Comparison of ENCODE assay signal across 10 cellular contexts in the genomic region with DNA sequence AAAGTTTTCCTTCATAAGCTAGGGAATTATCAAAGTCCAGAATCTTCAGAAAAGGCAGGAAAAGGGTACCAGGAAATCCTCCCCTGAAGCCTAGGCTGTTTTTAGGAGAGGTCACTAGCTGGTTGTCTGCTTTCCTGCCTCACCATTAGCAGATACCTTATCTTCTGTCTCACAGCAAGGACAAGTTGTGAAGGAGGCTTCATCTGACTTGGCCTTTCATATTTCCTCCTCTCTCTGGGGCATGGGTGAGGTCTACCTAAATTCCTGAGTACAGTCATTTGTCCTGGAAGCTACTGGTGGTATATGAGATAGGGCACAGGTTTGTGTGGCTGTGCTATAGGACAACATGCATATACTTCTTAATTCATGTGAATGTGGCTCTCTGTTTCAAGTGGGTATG. TPM values are rescaled to one million over a fixed set of nuclear protein-coding genes. Genes with fewer than 3 reads are reported as not detected.
DNase-seq lines count a peak whose midpoint lies in the region; ATAC-seq, FAIRE-seq and TF ChIP-seq lines count a peak whose summit lies in the region.
"Had no signal": no experiment of that assay in that cellular context is flagged by ENCODE, and none has a peak within 500 bp of the region (broad histone marks: within the 10 kb centered on the region; RNA-seq: fewer than 3 reads in every experiment).

No MANE protein-coding gene starts in this region.

- no peaks in the 10 kb centered on the region for H3K9me3 Mint-ChIP-seq in activated CD4-positive, alpha-beta memory T cell treated with anti-CD3 and anti-CD28 coated beads, Interleukin-2, amount 10 ng/mL, durations not matched to agents 7 days and 5 days
- no peaks in the 10 kb centered on the region for H3K9me3 Mint-ChIP-seq in stimulated activated memory B cell treated with anti-CD40 and anti-IgM and Interleukin-4, amounts not matched to agents 10 μg/mL and 1 μg/mL and 100 μg/mL, for 72 hours

- peak overlapping the region in 1 of 2 experiments; percentile 89; a peak in 2 of 4 replicates for H3K4me3 ChIP-seq in SK-N-SH (ENCODE audit: low read depth in 2 of 2, low read length in 1 of 2)
- H3K4me3 ChIP-seq in hepatocyte: peak overlapping the region; percentile 97

- no peak overlapping the region for H3K9ac ChIP-seq in SK-N-SH

- H2AFZ ChIP-seq in SK-N-SH (ENCODE audit: low read depth) (no peak overlapping the region), hepatocyte (no peak overlapping the region)

- H3K36me3 Mint-ChIP-seq in activated CD4-positive, alpha-beta memory T cell treated with anti-CD3 and anti-CD28 coated beads, Interleukin-2, amount 10 ng/mL, durations not matched to agents 7 days and 5 days (ENCODE audit: low read depth): peaks cover 9% of the 10 kb centered on the region
- no peaks in the 10 kb centered on the region for H3K36me3 Mint-ChIP-seq in stimulated activated memory B cell treated with anti-CD40 and anti-IgM and Interleukin-4, amounts not matched to agents 10 μg/mL and 1 μg/mL and 100 μg/mL, for 72 hours

- peaks cover 66% of the 10 kb centered on the region for H3K4me1 Mint-ChIP-seq in activated CD4-positive, alpha-beta memory T cell treated with anti-CD3 and anti-CD28 coated beads, Interleukin-2, amount 10 ng/mL, durations not matched to agents 7 days and 5 days
- H3K4me1 Mint-ChIP-seq in stimulated activated memory B cell treated with anti-CD40 and anti-IgM and Interleukin-4, amounts not matched to agents 10 μg/mL and 1 μg/mL and 100 μg/mL, for 72 hours: peaks cover 69% of the 10 kb centered on the region

- DNase-seq in SK-N-SH (no peak), hepatocyte (ENCODE audit: low spot score) (no peak), RCC 7860 (ENCODE audit: low spot score) (no peak), ecto neural progenitor cell (ENCODE audit: low spot score) (no peak)
- DNase-seq in activated CD4-positive, alpha-beta memory T cell treated with anti-CD3 and anti-CD28 coated beads, Interleukin-2, amount 10 ng/mL, durations not matched to agents 7 days and 5 days: no peak
- DNase-seq: 8988T; stimulated activated CD4-positive, alpha-beta T cell treated with anti-CD3 and anti-CD28 coated beads, Interleukin-1b, Interleukin-23, amount 100 ng/mL, for 48 hours had no signal

- H3K27ac ChIP-seq in SK-N-SH (ENCODE audit: low read depth in 2 of 2, low read length in 1 of 2) (no peak overlapping the region), hepatocyte (peak overlapping the region; percentile 73)

- H3K27ac Mint-ChIP-seq in activated CD4-positive, alpha-beta memory T cell treated with anti-CD3 and anti-CD28 coated beads, Interleukin-2, amount 10 ng/mL, durations not matched to agents 7 days and 5 days: no peak overlapping the region
- H3K27ac Mint-ChIP-seq in stimulated activated memory B cell treated with anti-CD40 and anti-IgM and Interleukin-4, amounts not matched to agents 10 μg/mL and 1 μg/mL and 100 μg/mL, for 72 hours: peak overlapping the region; percentile 22

- no peak for ATAC-seq in SK-N-SH treated with all-trans-retinoic acid at 6 μM for 48 hours
- ATAC-seq in stimulated activated memory B cell treated with anti-CD40 and anti-IgM and Interleukin-4, amounts not matched to agents 10 μg/mL and 1 μg/mL and 100 μg/mL, for 72 hours: no peak
- no peak for ATAC-seq in HG03442 (IDR thresholded peaks at IDR 0.05; ENCODE audit: unreplicated experiment)

- H3K79me2 ChIP-seq in SK-N-SH (ENCODE audit: insufficient read depth) (peaks cover 63% of the 10 kb centered on the region), hepatocyte (peaks cover 63% of the 10 kb centered on the region)

- H3K36me3 ChIP-seq in SK-N-SH (replicated peaks in 1 of 2; ENCODE audit: control insufficient read depth in 1 of 2, insufficient read depth in 2 of 2, low read length in 1 of 2) (peaks cover 0 to 1% of the 10 kb centered on the region in 2 experiments), hepatocyte (replicated peaks; ENCODE audit: insufficient read depth, low read depth) (no peaks in the 10 kb centered on the region)

- H3K4me2 ChIP-seq in SK-N-SH (peak overlapping the region; percentile 91), hepatocyte (peak overlapping the region; percentile 82)

- H3K4me1 ChIP-seq in SK-N-SH (ENCODE audit: control insufficient read depth in 1 of 2, insufficient read depth in 2 of 2, low read depth in 1 of 2, low read length in 1 of 2): peaks cover 32 to 39% of the 10 kb centered on the region in 2 experiments
- H3K4me1 ChIP-seq in hepatocyte (ENCODE audit: insufficient read depth): peaks cover 44% of the 10 kb centered on the region

- H3K9me2 ChIP-seq in SK-N-SH (no peaks in the 10 kb centered on the region), hepatocyte (replicated peaks; ENCODE audit: insufficient read depth) (no peaks in the 10 kb centered on the region)

- no peak for FAIRE-seq in RCC 7860 (lab: Jason Lieb, UNC)

- POLR2A ChIA-PET in SK-N-SH (lab: Yijun Ruan, JAX): no interaction called here
- POLR2A ChIA-PET in activated CD4-positive, alpha-beta memory T cell treated with anti-CD3 and anti-CD28 coated beads, Interleukin-2, amount 10 ng/mL, durations not matched to agents 7 days and 5 days (lab: Charles Lee): interaction anchor here (0.6 to 1.4 kb wide), 2 partner anchors 8 to 31 kb away, joined by 3 read pairs; a partner anchor contains a TSS

- H4K20me1 ChIP-seq in SK-N-SH (ENCODE audit: insufficient read depth) (peaks cover 30% of the 10 kb centered on the region), hepatocyte (ENCODE audit: insufficient read depth, poor library complexity, severe bottlenecking) (peaks cover 13% of the 10 kb centered on the region)

- no peak for TF ChIP-seq RAD21 in SK-N-SH (IDR thresholded peaks at IDR 0.05; ENCODE audit: low read length)

- TF ChIP-seq CTCF in SK-N-SH (IDR thresholded peaks at IDR 0.05): no peak
- no peak for TF ChIP-seq CTCF in hepatocyte (IDR thresholded peaks at IDR 0.05; ENCODE audit: poor library complexity)

- no peaks in the 10 kb centered on the region for H3K27me3 Mint-ChIP-seq in activated CD4-positive, alpha-beta memory T cell treated with anti-CD3 and anti-CD28 coated beads, Interleukin-2, amount 10 ng/mL, durations not matched to agents 7 days and 5 days
- no peaks in the 10 kb centered on the region for H3K27me3 Mint-ChIP-seq in stimulated activated memory B cell treated with anti-CD40 and anti-IgM and Interleukin-4, amounts not matched to agents 10 μg/mL and 1 μg/mL and 100 μg/mL, for 72 hours

- peak overlapping the region; percentile 84 for H3K4me3 Mint-ChIP-seq in activated CD4-positive, alpha-beta memory T cell treated with anti-CD3 and anti-CD28 coated beads, Interleukin-2, amount 10 ng/mL, durations not matched to agents 7 days and 5 days
- H3K4me3 Mint-ChIP-seq in stimulated activated memory B cell treated with anti-CD40 and anti-IgM and Interleukin-4, amounts not matched to agents 10 μg/mL and 1 μg/mL and 100 μg/mL, for 72 hours: peak overlapping the region; percentile 8

- H3K27me3 ChIP-seq in SK-N-SH (ENCODE audit: insufficient read depth): no peaks in the 10 kb centered on the region
- no peaks in the 10 kb centered on the region for H3K27me3 ChIP-seq in hepatocyte

- CTCF ChIA-PET in SK-N-SH (lab: Yijun Ruan, JAX): interaction anchor here (1.0 to 6.3 kb wide), 3 partner anchors 10 to 51 kb away, joined by 3 to 41 read pairs (median 16); no protein-coding TSS in a partner anchor
- CTCF ChIA-PET in activated CD4-positive, alpha-beta memory T cell treated with anti-CD3 and anti-CD28 coated beads, Interleukin-2, amount 10 ng/mL, durations not matched to agents 7 days and 5 days (lab: Charles Lee): interaction anchor here (1.3 to 3.9 kb wide), 3 partner anchors 10 to 43 kb away, joined by 4 to 15 read pairs (median 9); no protein-coding TSS in a partner anchor

- H3F3A ChIP-seq in SK-N-SH (replicated peaks; ENCODE audit: insufficient read depth): peaks cover 6% of the 10 kb centered on the region

- H3K9me3 ChIP-seq in SK-N-SH (no peaks in the 10 kb centered on the region), hepatocyte (ENCODE audit: low read depth) (no peaks in the 10 kb centered on the region)

- TF ChIP-seq EP300 in SK-N-SH (IDR thresholded peaks at IDR 0.05; ENCODE audit: borderline replicate concordance in 1 of 2, low read depth in 1 of 2, low read length in 1 of 2): no peak

TF ChIP-seq in SK-N-SH treated with all-trans-retinoic acid at 6 μM for 48 hours, 23 proteins besides CTCF, POLR2A, EP300 and RAD21 (continues in another document):
- TF ChIP-seq ZNF8 (CRISPR knock-in tag; IDR thresholded peaks at IDR 0.05) (no peak), ZFP3 (CRISPR knock-in tag; IDR thresholded peaks at IDR 0.05) (no peak)
- TF ChIP-seq, protein P1, sequence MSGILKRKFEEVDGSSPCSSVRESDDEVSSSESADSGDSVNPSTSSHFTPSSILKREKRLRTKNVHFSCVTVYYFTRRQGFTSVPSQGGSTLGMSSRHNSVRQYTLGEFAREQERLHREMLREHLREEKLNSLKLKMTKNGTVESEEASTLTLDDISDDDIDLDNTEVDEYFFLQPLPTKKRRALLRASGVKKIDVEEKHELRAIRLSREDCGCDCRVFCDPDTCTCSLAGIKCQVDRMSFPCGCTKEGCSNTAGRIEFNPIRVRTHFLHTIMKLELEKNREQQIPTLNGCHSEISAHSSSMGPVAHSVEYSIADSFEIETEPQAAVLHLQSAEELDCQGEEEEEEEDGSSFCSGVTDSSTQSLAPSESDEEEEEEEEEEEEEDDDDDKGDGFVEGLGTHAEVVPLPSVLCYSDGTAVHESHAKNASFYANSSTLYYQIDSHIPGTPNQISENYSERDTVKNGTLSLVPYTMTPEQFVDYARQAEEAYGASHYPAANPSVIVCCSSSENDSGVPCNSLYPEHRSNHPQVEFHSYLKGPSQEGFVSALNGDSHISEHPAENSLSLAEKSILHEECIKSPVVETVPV (CRISPR knock-in tag; IDR thresholded peaks at IDR 0.05): no peak

RNA-seq across cellular contexts. Expression of a gene that starts 2.3 kb away (rescaled TPM):
- 3.0 and 3.4 TPM in 2 replicates for polyA plus RNA-seq in SK-N-SH (2012; rRNA removed)
- 3.1 and 3.4 TPM in 2 replicates for polyA plus RNA-seq in SK-N-SH (2012; cell fraction: cytosol; rRNA removed)
- polyA plus RNA-seq in SK-N-SH (2012; cell fraction: nucleus; rRNA removed): 6.1 and 6.8 TPM in 2 replicates
- total RNA-seq in activated CD4-positive, alpha-beta memory T cell treated with anti-CD3 and anti-CD28 coated beads, Interleukin-2, amount 10 ng/mL, durations not matched to agents 7 days and 5 days: 10 to 100 TPM; 19.6 to 20.4 TPM
- total RNA-seq in hepatocyte: 7.1 and 10.0 TPM in 2 replicates
- polyA plus RNA-seq in hepatocyte: 14.6 and 19.0 TPM in 2 replicates

RNA-seq across cellular contexts. Expression of a gene that starts 31.4 kb away (rescaled TPM):
- polyA plus RNA-seq in SK-N-SH (2012; rRNA removed) (1.4 and 1.6 TPM in 2 replicates), hepatocyte (4.1 and 5.9 TPM in 2 replicates)
- 1.1 and 1.3 TPM in 2 replicates for polyA plus RNA-seq in SK-N-SH (2012; cell fraction: cytosol; rRNA removed)
- 0.58 and 0.61 TPM in 2 replicates for polyA plus RNA-seq in SK-N-SH (2012; cell fraction: nucleus; rRNA removed)
- total RNA-seq in activated CD4-positive, alpha-beta memory T cell treated with anti-CD3 and anti-CD28 coated beads, Interleukin-2, amount 10 ng/mL, durations not matched to agents 7 days and 5 days: 10 to 100 TPM; 11.4 to 12.2 TPM
- total RNA-seq in hepatocyte: 1.2 and 2.1 TPM in 2 replicates

RNA-seq across cellular contexts. Expression of a gene that starts 47.3 kb away (rescaled TPM):
- polyA plus RNA-seq in SK-N-SH (2012; rRNA removed) (28.6 and 34.0 TPM in 2 replicates), hepatocyte (24.0 and 24.1 TPM in 2 replicates)
- polyA plus RNA-seq in SK-N-SH (2012; cell fraction: cytosol; rRNA removed): 24.0 and 25.7 TPM in 2 replicates
- polyA plus RNA-seq in SK-N-SH (2012; cell fraction: nucleus; rRNA removed): 23.6 and 32.0 TPM in 2 replicates
- 10 to 100 TPM; 38.4 to 42.9 TPM for total RNA-seq in activated CD4-positive, alpha-beta memory T cell treated with anti-CD3 and anti-CD28 coated beads, Interleukin-2, amount 10 ng/mL, durations not matched to agents 7 days and 5 days
- 32.6 and 36.8 TPM in 2 replicates for total RNA-seq in hepatocyte
